ENCODE assay signal across 8 cellular contexts in the genomic region with DNA sequence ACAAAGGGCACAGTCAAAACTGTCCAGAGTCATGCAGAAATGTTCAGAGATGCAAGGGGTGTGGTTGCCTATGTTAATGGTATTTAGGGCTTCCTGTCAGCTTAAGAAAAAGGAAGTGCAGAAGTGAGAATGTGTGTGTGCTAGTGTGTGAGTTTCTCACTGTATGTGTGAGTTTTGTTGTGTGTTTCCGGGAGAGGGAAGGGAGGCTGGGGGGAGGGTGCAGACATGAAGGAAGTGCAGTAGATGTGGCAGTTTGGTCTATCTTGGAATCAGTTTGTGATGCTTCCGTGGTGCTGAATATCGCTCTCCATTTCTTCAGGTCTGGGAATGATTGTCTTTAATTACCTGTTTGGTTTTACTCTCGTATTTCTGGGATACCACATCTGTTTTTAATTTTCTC. TPM values are rescaled to one million over a fixed set of nuclear protein-coding genes. Genes with fewer than 3 reads are reported as not detected.
A peak's percentile ranks its signal among the peaks of the same experiment; 100 is the strongest.
DNase-seq lines count a peak whose midpoint lies in the region; ATAC-seq and TF ChIP-seq lines count a peak whose summit lies in the region.

No MANE protein-coding gene starts in this region.

- H3K4me1 Mint-ChIP-seq in Caco-2 (ENCODE audit: low read depth, unreplicated experiment) = no peaks in the 10 kb centered on the region
- H3K4me1 Mint-ChIP-seq in osteocyte (ENCODE audit: unreplicated experiment) = peaks cover 36% of the 10 kb centered on the region

- no TSS peak for BruUV-seq in Caco-2 (replicated peaks; lab: Mats Ljungman, UMichigan)

- H3K4me3 Mint-ChIP-seq in Caco-2 (ENCODE audit: unreplicated experiment) = no peak overlapping the region
- no peak overlapping the region for H3K4me3 Mint-ChIP-seq in osteocyte (ENCODE audit: unreplicated experiment)

- no peaks in the 10 kb centered on the region for H3K36me3 ChIP-seq in Caco-2 (ENCODE audit: control insufficient read depth, insufficient read depth, low read length)

- H3K27me3 Mint-ChIP-seq in Caco-2 (ENCODE audit: insufficient read depth, unreplicated experiment) (no peaks in the 10 kb centered on the region), osteocyte (ENCODE audit: unreplicated experiment) (no peaks in the 10 kb centered on the region)

- H3K36me3 Mint-ChIP-seq in Caco-2 (ENCODE audit: insufficient read depth, unreplicated experiment) = no peaks in the 10 kb centered on the region
- H3K36me3 Mint-ChIP-seq in osteocyte (ENCODE audit: unreplicated experiment) = no peaks in the 10 kb centered on the region

- no peak overlapping the region for H3K27ac Mint-ChIP-seq in Caco-2 (ENCODE audit: unreplicated experiment)
- H3K27ac Mint-ChIP-seq in osteocyte (ENCODE audit: unreplicated experiment) = no peak overlapping the region

- TF ChIP-seq CTCF in Caco-2 (IDR thresholded peaks at IDR 0.05; ENCODE audit: insufficient read depth in 1 of 2, low read depth in 1 of 2, low read length in 1 of 2, severe bottlenecking in 1 of 2, unreplicated experiment in 1 of 2) (no peak), osteocyte (IDR thresholded peaks at IDR 0.05) (no peak)

- H3K9me3 Mint-ChIP-seq in Caco-2 (ENCODE audit: unreplicated experiment) (no peaks in the 10 kb centered on the region), osteocyte (ENCODE audit: unreplicated experiment) (no peaks in the 10 kb centered on the region)

- CTCF ChIA-PET in Caco-2 (lab: Charles Lee) = no interaction called here

- H3K9me3 ChIP-seq in Caco-2 = no peaks in the 10 kb centered on the region

- no peak overlapping the region for H3K4me3 ChIP-seq in Caco-2 (ENCODE audit: low read depth, low read length)

- no peaks in the 10 kb centered on the region for H3K4me1 ChIP-seq in Caco-2

- H3K27me3 ChIP-seq in Caco-2 (replicated peaks; ENCODE audit: control insufficient read depth, insufficient read depth, low read length) = no peaks in the 10 kb centered on the region

- peak; percentile 91 for ATAC-seq in GM18519 (IDR thresholded peaks at IDR 0.05; ENCODE audit: low FRiP score, unreplicated experiment)
- peak; percentile 95 for ATAC-seq in HG02852 (IDR thresholded peaks at IDR 0.05; ENCODE audit: unreplicated experiment)

- POLR2A ChIA-PET in Caco-2 (lab: Charles Lee) = no interaction called here

- intact Hi-C loops in Caco-2 (cut with micrococcal nuclease; ENCODE audit: unreplicated experiment) = no loop called here

- peak; percentile 17 for DNase-seq in RPMI7951 (ENCODE audit: low read depth)
- peak; percentile 34 for DNase-seq in activated naive CD4-positive, alpha-beta T cell treated with Interleukin-2 at 50 U/mL for 16 hours
- DNase-seq in stimulated activated CD4-positive, alpha-beta T cell treated with anti-CD3 and anti-CD28 coated beads, Interleukin-12 subunit alpha, Interleukin-12 subunit beta, amount 100 ng/mL, for 48 hours (ENCODE audit: low read depth in 2 of 3, low spot score in 1 of 3) = peak; percentile 16 to 53 (median 24)
- DNase-seq in Caco-2 = no peak
- DNase-seq in HuH-7 (ENCODE audit: low spot score) = no peak
- no peak for DNase-seq in osteocyte (ENCODE audit: extremely low spot score, unreplicated experiment)

RNA-seq across cellular contexts. Expression of a gene that starts 16.5 kb away (rescaled TPM):
- total RNA-seq in RPMI7951 (2014; rRNA removed; shearing (Covaris generic)) = not detected in 2 replicates
- total RNA-seq in Caco-2 (2022) = 3.5 and 4.7 TPM in 2 replicates
- total RNA-seq in osteocyte = not detected in 2 replicates

Comparison
In these comparisons a context has a peak if more than half of its experiments do, and no peak if none do; other contexts are left out.
1. DNase-seq: peak in RPMI7951 (single experiment), activated naive CD4-positive, alpha-beta T cell treated with Interleukin-2 at 50 U/mL for 16 hours (single experiment) and stimulated activated CD4-positive, alpha-beta T cell treated with anti-CD3 and anti-CD28 coated beads, Interleukin-12 subunit alpha, Interleukin-12 subunit beta, amount 100 ng/mL, for 48 hours (3 of 3); none in Caco-2 (0 of 2), HuH-7 (single experiment) and osteocyte (single experiment).